In genomic region chr11:14650064-14650463, GRCh38 we compare ENCODE assay signal across 16 cellular contexts. TPM values are rescaled to one million over a fixed set of nuclear protein-coding genes. Genes with fewer than 3 reads are reported as not detected.
DNase-seq lines count a peak whose midpoint lies in the region; ATAC-seq and TF ChIP-seq lines count a peak whose summit lies in the region.
"Had no signal": no experiment of that assay in that cellular context is flagged by ENCODE, and none has a peak within 500 bp of the region (broad histone marks: within the 10 kb centered on the region; RNA-seq: fewer than 3 reads in every experiment).

No MANE protein-coding gene starts in this region.

- no peak overlapping the region for H3K27ac ChIP-seq in CD8-positive, alpha-beta T cell (ENCODE audit: low read depth, low read length)
- H3K27ac ChIP-seq in naive thymus-derived CD4-positive, alpha-beta T cell (ENCODE audit: low read depth, low read length), result no peak overlapping the region
- no peak overlapping the region for H3K27ac ChIP-seq in dorsolateral prefrontal cortex

- no peak for DNase-seq in T-helper 2 cell treated with Interferon-gamma antibody and Interleukin-4, amounts not matched to agents 5 μg/mL and 100 μg/mL, for 36 hours (ENCODE audit: low spot score)
- DNase-seq in T-helper 2 cell, result no peak
- no peak for DNase-seq in CD8-positive, alpha-beta T cell
- DNase-seq in activated T-helper 1 cell treated with anti-CD3 and anti-CD28 coated beads, Interleukin-12 subunit alpha, Interleukin-12 subunit beta, Interleukin-2, Interleukin-4 antibody, amounts not matched to agents 30 ng/mL and 10 ng/mL and 1 ng/mL, durations not matched to agents 14 hours and 24 hours and 36 hours (ENCODE audit: low spot score), result no peak
- no peak for DNase-seq in naive thymus-derived CD4-positive, alpha-beta T cell
- DNase-seq in activated CD8-positive, alpha-beta memory T cell treated with anti-CD3 and anti-CD28 coated beads, Interleukin-2, amount 50 U/mL, for 48 hours, result no peak
- DNase-seq in hepatic stellate cell (ENCODE audit: low spot score), result no peak
- no peak for DNase-seq in dorsolateral prefrontal cortex
- DNase-seq: 8988T, DMS 273 treated with DMSO at 0.1 percent for 48 hours, GF-D8, Karpas-422, NCI-H1105, NCI-H1694, NCI-H524 treated with DMSO at 0.1 percent for 48 hours had no signal

- CTCF ChIA-PET in CD8-positive, alpha-beta T cell (lab: Charles Lee), result no interaction called here
- CTCF ChIA-PET in naive thymus-derived CD4-positive, alpha-beta T cell (lab: Charles Lee), result no interaction called here

- ATAC-seq in CD8-positive, alpha-beta T cell, result no peak
- no peak for ATAC-seq in naive thymus-derived CD4-positive, alpha-beta T cell
- ATAC-seq: Panc1 had no signal

- no peaks in the 10 kb centered on the region for H3K9me3 ChIP-seq in CD8-positive, alpha-beta T cell (ENCODE audit: low read length)
- H3K9me3 ChIP-seq in naive thymus-derived CD4-positive, alpha-beta T cell (ENCODE audit: control insufficient read depth in 2 of 3, low read length in 3 of 3), result no peaks in the 10 kb centered on the region

- POLR2A ChIA-PET in CD8-positive, alpha-beta T cell (lab: Charles Lee), result interaction anchor here (0.6 to 2.4 kb wide), 4 partner anchors 8 to 129 kb away, joined by 3 to 8 read pairs (median 4); no protein-coding TSS in a partner anchor
- POLR2A ChIA-PET in naive thymus-derived CD4-positive, alpha-beta T cell (lab: Charles Lee), result interaction anchor here (0.7 to 1.9 kb wide), 5 partner anchors 15 to 71 kb away, joined by 3 to 8 read pairs (median 3); no protein-coding TSS in a partner anchor

- H3K27me3 Mint-ChIP-seq in T-helper 2 cell treated with Interferon-gamma antibody and Interleukin-4, amounts not matched to agents 5 μg/mL and 100 μg/mL, for 36 hours (ENCODE audit: low read depth), result no peaks in the 10 kb centered on the region
- H3K27me3 Mint-ChIP-seq in CD8-positive, alpha-beta T cell (ENCODE audit: low read depth), result no peaks in the 10 kb centered on the region
- H3K27me3 Mint-ChIP-seq in activated T-helper 1 cell treated with anti-CD3 and anti-CD28 coated beads, Interleukin-12 subunit alpha, Interleukin-12 subunit beta, Interleukin-2, Interleukin-4 antibody, amounts not matched to agents 30 ng/mL and 10 ng/mL and 1 ng/mL, durations not matched to agents 14 hours and 24 hours and 36 hours (ENCODE audit: insufficient read depth), result no peaks in the 10 kb centered on the region
- H3K27me3 Mint-ChIP-seq in naive thymus-derived CD4-positive, alpha-beta T cell, result no peaks in the 10 kb centered on the region

- H3K27me3 ChIP-seq in CD8-positive, alpha-beta T cell (ENCODE audit: insufficient read depth, low read length), result no peaks in the 10 kb centered on the region
- no peaks in the 10 kb centered on the region for H3K27me3 ChIP-seq in naive thymus-derived CD4-positive, alpha-beta T cell (ENCODE audit: control insufficient read depth in 2 of 2, insufficient read depth in 2 of 2, low read length in 2 of 2)
- peaks cover 0 to 17% (median 0%) of the 10 kb centered on the region in 45 donors for H3K27me3 ChIP-seq in dorsolateral prefrontal cortex

- H3K9me3 Mint-ChIP-seq in T-helper 2 cell treated with Interferon-gamma antibody and Interleukin-4, amounts not matched to agents 5 μg/mL and 100 μg/mL, for 36 hours, result no peaks in the 10 kb centered on the region
- no peaks in the 10 kb centered on the region for H3K9me3 Mint-ChIP-seq in CD8-positive, alpha-beta T cell
- no peaks in the 10 kb centered on the region for H3K9me3 Mint-ChIP-seq in activated T-helper 1 cell treated with anti-CD3 and anti-CD28 coated beads, Interleukin-12 subunit alpha, Interleukin-12 subunit beta, Interleukin-2, Interleukin-4 antibody, amounts not matched to agents 30 ng/mL and 10 ng/mL and 1 ng/mL, durations not matched to agents 14 hours and 24 hours and 36 hours
- peaks cover 0 to 2% (median 0%) of the 10 kb centered on the region in 11 donors for H3K9me3 Mint-ChIP-seq in naive thymus-derived CD4-positive, alpha-beta T cell

- H3K36me3 Mint-ChIP-seq in T-helper 2 cell treated with Interferon-gamma antibody and Interleukin-4, amounts not matched to agents 5 μg/mL and 100 μg/mL, for 36 hours (ENCODE audit: low read depth), result peaks cover 81% of the 10 kb centered on the region
- H3K36me3 Mint-ChIP-seq in CD8-positive, alpha-beta T cell, result peaks cover 72% of the 10 kb centered on the region
- peaks cover 47% of the 10 kb centered on the region for H3K36me3 Mint-ChIP-seq in activated T-helper 1 cell treated with anti-CD3 and anti-CD28 coated beads, Interleukin-12 subunit alpha, Interleukin-12 subunit beta, Interleukin-2, Interleukin-4 antibody, amounts not matched to agents 30 ng/mL and 10 ng/mL and 1 ng/mL, durations not matched to agents 14 hours and 24 hours and 36 hours (ENCODE audit: low read depth)
- peaks cover 20 to 66% (median 32%) of the 10 kb centered on the region in 5 donors for H3K36me3 Mint-ChIP-seq in naive thymus-derived CD4-positive, alpha-beta T cell

- peaks cover 46% of the 10 kb centered on the region for H3K4me1 Mint-ChIP-seq in T-helper 2 cell treated with Interferon-gamma antibody and Interleukin-4, amounts not matched to agents 5 μg/mL and 100 μg/mL, for 36 hours (ENCODE audit: low read depth)
- H3K4me1 Mint-ChIP-seq in CD8-positive, alpha-beta T cell (ENCODE audit: low read depth), result peaks cover 73% of the 10 kb centered on the region
- H3K4me1 Mint-ChIP-seq in activated T-helper 1 cell treated with anti-CD3 and anti-CD28 coated beads, Interleukin-12 subunit alpha, Interleukin-12 subunit beta, Interleukin-2, Interleukin-4 antibody, amounts not matched to agents 30 ng/mL and 10 ng/mL and 1 ng/mL, durations not matched to agents 14 hours and 24 hours and 36 hours (ENCODE audit: low read depth), result peaks cover 71% of the 10 kb centered on the region
- H3K4me1 Mint-ChIP-seq in naive thymus-derived CD4-positive, alpha-beta T cell, result peaks cover 42 to 88% (median 72%) of the 10 kb centered on the region in 7 donors

- no peak overlapping the region for H3K27ac Mint-ChIP-seq in T-helper 2 cell treated with Interferon-gamma antibody and Interleukin-4, amounts not matched to agents 5 μg/mL and 100 μg/mL, for 36 hours
- peak overlapping the region; percentile 34 for H3K27ac Mint-ChIP-seq in CD8-positive, alpha-beta T cell
- peak overlapping the region; percentile 14 for H3K27ac Mint-ChIP-seq in activated T-helper 1 cell treated with anti-CD3 and anti-CD28 coated beads, Interleukin-12 subunit alpha, Interleukin-12 subunit beta, Interleukin-2, Interleukin-4 antibody, amounts not matched to agents 30 ng/mL and 10 ng/mL and 1 ng/mL, durations not matched to agents 14 hours and 24 hours and 36 hours
- H3K27ac Mint-ChIP-seq in naive thymus-derived CD4-positive, alpha-beta T cell, result peak overlapping the region in 4 of 9 donors; percentile 26 to 78 (median 40)

- peaks cover 51% of the 10 kb centered on the region for H3K4me1 ChIP-seq in CD8-positive, alpha-beta T cell (ENCODE audit: insufficient read depth, low read length)
- peaks cover 11 to 40% of the 10 kb centered on the region in 2 donors for H3K4me1 ChIP-seq in naive thymus-derived CD4-positive, alpha-beta T cell (ENCODE audit: control insufficient read depth in 2 of 2, insufficient read depth in 2 of 2, low read length in 2 of 2)

- intact Hi-C loops in CD8-positive, alpha-beta T cell (cut with DNase I, micrococcal nuclease), result no loop called here
- intact Hi-C loops in activated T-helper 1 cell treated with anti-CD3 and anti-CD28 coated beads, Interleukin-12 subunit alpha, Interleukin-12 subunit beta, Interleukin-2, Interleukin-4 antibody, amounts not matched to agents 30 ng/mL and 10 ng/mL and 1 ng/mL, durations not matched to agents 14 hours and 24 hours and 36 hours (cut with micrococcal nuclease), result no loop called here
- intact Hi-C loops in naive thymus-derived CD4-positive, alpha-beta T cell (cut with micrococcal nuclease), result no loop called here
- intact Hi-C loops in dorsolateral prefrontal cortex (cut with DNase I), result no loop called here

- H3K36me3 ChIP-seq in CD8-positive, alpha-beta T cell (ENCODE audit: insufficient read depth, low read length), result no peaks in the 10 kb centered on the region
- H3K36me3 ChIP-seq in naive thymus-derived CD4-positive, alpha-beta T cell (ENCODE audit: control insufficient read depth in 2 of 3, insufficient read depth in 3 of 3, low read length in 3 of 3), result peaks cover 0 to 5% (median 0%) of the 10 kb centered on the region in 3 experiments

- no peak for TF ChIP-seq CTCF in CD8-positive, alpha-beta T cell (IDR thresholded peaks at IDR 0.05)
- TF ChIP-seq CTCF in dorsolateral prefrontal cortex (IDR thresholded peaks at IDR 0.05 in 54 of 56, conservative IDR thresholded peaks at IDR 0.05 in 2 of 56; ENCODE audit: low read depth in 1 of 56, partially characterized antibody in 56 of 56), result no peak

- H3K4me3 Mint-ChIP-seq in T-helper 2 cell treated with Interferon-gamma antibody and Interleukin-4, amounts not matched to agents 5 μg/mL and 100 μg/mL, for 36 hours, result peak overlapping the region; percentile 81
- H3K4me3 Mint-ChIP-seq in CD8-positive, alpha-beta T cell, result peak overlapping the region; percentile 80
- H3K4me3 Mint-ChIP-seq in activated T-helper 1 cell treated with anti-CD3 and anti-CD28 coated beads, Interleukin-12 subunit alpha, Interleukin-12 subunit beta, Interleukin-2, Interleukin-4 antibody, amounts not matched to agents 30 ng/mL and 10 ng/mL and 1 ng/mL, durations not matched to agents 14 hours and 24 hours and 36 hours, result peak overlapping the region; percentile 69
- H3K4me3 Mint-ChIP-seq in naive thymus-derived CD4-positive, alpha-beta T cell, result peak overlapping the region; percentile 11 to 96 (median 67)

- H3K4me3 ChIP-seq in CD8-positive, alpha-beta T cell (ENCODE audit: low read depth, low read length), result no peak overlapping the region
- no peak overlapping the region for H3K4me3 ChIP-seq in naive thymus-derived CD4-positive, alpha-beta T cell (ENCODE audit: low read length)
- H3K4me3 ChIP-seq in dorsolateral prefrontal cortex, result no peak overlapping the region

RNA-seq across cellular contexts. Expression of gene PDE3B, which starts 6.5 kb away (rescaled TPM):
- total RNA-seq in CD8-positive, alpha-beta T cell, result 100 to 1,000 TPM; 144 to 146 TPM
- 62.8 and 64.0 TPM in 2 replicates for total RNA-seq in activated T-helper 1 cell treated with anti-CD3 and anti-CD28 coated beads, Interleukin-12 subunit alpha, Interleukin-12 subunit beta, Interleukin-2, Interleukin-4 antibody, amounts not matched to agents 30 ng/mL and 10 ng/mL and 1 ng/mL, durations not matched to agents 14 hours and 24 hours and 36 hours
- total RNA-seq in naive thymus-derived CD4-positive, alpha-beta T cell, result 100 to 1,000 TPM in 4 of 5 experiments, 10 to 100 TPM in 1; 79.6 to 268 (median 151) TPM
- 10 to 100 TPM; 49.7 to 81.2 TPM for polyA plus RNA-seq in naive thymus-derived CD4-positive, alpha-beta T cell
- total RNA-seq in dorsolateral prefrontal cortex, result 10 to 100 TPM in 114 of 120 experiments, 1 to 10 TPM in 6; 7.7 to 24.9 (median 14.6) TPM
